29 cellular contexts compared by ENCODE assay signal in the genomic region with DNA sequence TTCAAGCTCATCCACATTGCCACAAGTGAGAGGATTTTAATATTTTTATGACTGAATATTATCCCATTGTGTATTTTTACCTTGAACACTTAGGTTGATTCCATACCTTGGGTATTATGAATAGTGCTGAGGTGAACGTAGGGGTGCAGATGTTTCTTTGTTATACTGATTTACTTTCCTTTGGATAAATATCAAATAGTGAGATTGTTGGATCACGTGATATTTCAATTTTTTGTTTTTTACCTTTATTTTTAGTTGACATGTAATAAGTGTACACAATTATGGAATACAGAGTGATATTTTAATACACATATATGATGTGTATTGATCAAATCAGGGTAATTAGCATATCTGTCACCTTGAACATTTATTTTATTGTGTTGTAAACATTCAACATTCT. TPM values are rescaled to one million over a fixed set of nuclear protein-coding genes. Genes with fewer than 3 reads are reported as not detected.
DNase-seq lines count a peak whose midpoint lies in the region; ATAC-seq, FAIRE-seq and TF ChIP-seq lines count a peak whose summit lies in the region.
"Had no signal": no experiment of that assay in that cellular context is flagged by ENCODE, and none has a peak within 500 bp of the region (broad histone marks: within the 10 kb centered on the region; RNA-seq: fewer than 3 reads in every experiment).

No MANE protein-coding gene starts in this region.

- H3K4me3 ChIP-seq in HepG2 (replicated peaks in 1 of 3; ENCODE audit: insufficient read depth in 1 of 3, low read depth in 2 of 3, low read length in 3 of 3) = no peak overlapping the region
- no peak overlapping the region for H3K4me3 ChIP-seq in right lobe of liver
- no peak overlapping the region for H3K4me3 ChIP-seq in GM12878
- H3K4me3 ChIP-seq in upper lobe of left lung = no peak overlapping the region
- H3K4me3 ChIP-seq: BLaER1 had no signal

- no peak overlapping the region for H3K9ac ChIP-seq in HepG2 (ENCODE audit: insufficient read depth, low read depth, low read length)
- H3K9ac ChIP-seq in GM12878 (ENCODE audit: control insufficient read depth, insufficient read depth, low read length) = no peak overlapping the region
- H3K9ac ChIP-seq: BLaER1 had no signal

- H3K27me3 ChIP-seq in HepG2 (ENCODE audit: control insufficient read depth in 1 of 2, insufficient read depth in 2 of 2, low read length in 2 of 2) (peaks cover 0 to 4% of the 10 kb centered on the region in 2 experiments; a peak in 1 of 5 replicates), right lobe of liver (no peaks in the 10 kb centered on the region), GM12878 (replicated peaks in 1 of 2; ENCODE audit: control insufficient read depth in 2 of 2, insufficient read depth in 2 of 2, low read length in 1 of 2) (no peaks in the 10 kb centered on the region), upper lobe of left lung (no peaks in the 10 kb centered on the region)
- H3K27me3 ChIP-seq: BE2C, BLaER1 had no signal

- H2AFZ ChIP-seq in HepG2 (ENCODE audit: low read length) (no peak overlapping the region), GM12878 (ENCODE audit: control insufficient read depth, low read depth, low read length) (no peak overlapping the region)

- H3K36me3 ChIP-seq in HepG2 (replicated peaks in 1 of 2; ENCODE audit: control insufficient read depth in 1 of 2, insufficient read depth in 2 of 2, low read length in 2 of 2) = no peaks in the 10 kb centered on the region
- no peaks in the 10 kb centered on the region for H3K36me3 ChIP-seq in right lobe of liver
- H3K36me3 ChIP-seq in GM12878 (ENCODE audit: control insufficient read depth in 2 of 2, insufficient read depth in 2 of 2, low read length in 1 of 2) = no peaks in the 10 kb centered on the region
- H3K36me3 ChIP-seq in upper lobe of left lung = no peaks in the 10 kb centered on the region
- H3K36me3 ChIP-seq: BE2C, BLaER1 had no signal

- WGBS in HepG2 (ENCODE audit: low lambda C conversion rate) = 5% methylated on average over 2 of the region's 2 CpGs
- WGBS in right lobe of liver (ENCODE audit: insufficient coverage, low coverage, low lambda C conversion rate, missing lambda C conversion rate) = 53% methylated on average over 2 of the region's 2 CpGs
- 0% methylated on average over 2 of the region's 2 CpGs for WGBS in GM12878 (ENCODE audit: insufficient coverage, insufficient replicate concordance, low lambda C conversion rate, missing lambda C conversion rate)
- WGBS in upper lobe of left lung, 2 donors = 75 to 80% methylated on average over 2 of the region's 2 CpGs

- POLR2A ChIA-PET in HepG2 (lab: Yijun Ruan, JAX) = no interaction called here
- POLR2A ChIA-PET in GM12878 (lab: Charles Lee) = no interaction called here

- no peak for FAIRE-seq in HepG2 (lab: Jason Lieb, UNC)
- no peak for FAIRE-seq in GM12878 (lab: Jason Lieb, UNC)
- FAIRE-seq: GM12891, GM19239 had no signal

- no peak for TF ChIP-seq POLR2A in HepG2 (IDR thresholded peaks at IDR 0.05; ENCODE audit: insufficient read depth in 1 of 2, low read depth in 2 of 2, low read length in 2 of 2)
- TF ChIP-seq POLR2A in right lobe of liver (IDR thresholded peaks at IDR 0.05) = no peak
- no peak for TF ChIP-seq POLR2A in GM12878 (IDR thresholded peaks at IDR 0.05; ENCODE audit: low read depth, low read length)
- no peak for TF ChIP-seq POLR2A in upper lobe of left lung (IDR thresholded peaks at IDR 0.05)

- H4K20me1 ChIP-seq in HepG2 (ENCODE audit: insufficient read depth, low read length) (no peaks in the 10 kb centered on the region), GM12878 (ENCODE audit: control insufficient read depth, insufficient read depth) (no peaks in the 10 kb centered on the region)
- H4K20me1 ChIP-seq: BLaER1 had no signal

- no peak for ATAC-seq in HepG2
- no peak for ATAC-seq in right lobe of liver
- ATAC-seq in GM12878 = no peak
- no peak for ATAC-seq in sciatic nerve
- ATAC-seq in upper lobe of left lung (ENCODE audit: low FRiP score in 2 of 2) = no peak

- intact Hi-C loops in HepG2 (cut with micrococcal nuclease; ENCODE audit: unreplicated experiment) = no loop called here
- intact Hi-C loops in right lobe of liver (cut with DNase I) = no loop called here
- intact Hi-C loops in GM12878 (cut with micrococcal nuclease; ENCODE audit: unreplicated experiment) = no loop called here
- intact Hi-C loops in sciatic nerve (cut with DNase I) = no loop called here

- SMC1A ChIA-PET in GM12878 (lab: Charles Lee; ENCODE audit: uncharacterized antibody, unreplicated experiment) = no interaction called here

- H3K27ac ChIP-seq in HepG2 (ENCODE audit: extremely low read length, insufficient read depth, low read length) = no peak overlapping the region
- H3K27ac ChIP-seq in right lobe of liver = no peak overlapping the region
- H3K27ac ChIP-seq in GM12878 (ENCODE audit: control insufficient read depth, insufficient read depth) = no peak overlapping the region
- H3K27ac ChIP-seq in upper lobe of left lung = no peak overlapping the region
- H3K27ac ChIP-seq: 22Rv1, BLaER1 had no signal

- H3K9me3 ChIP-seq in HepG2 (ENCODE audit: low read length) = 0 out of 2 replicates have a peak, but pooled peaks cover 3% of the 10 kb centered on the region
- no peaks in the 10 kb centered on the region for H3K9me3 ChIP-seq in right lobe of liver
- H3K9me3 ChIP-seq in GM12878 (replicated peaks; ENCODE audit: control insufficient read depth, insufficient read depth, low read length) = no peaks in the 10 kb centered on the region
- peaks cover 0 to 7% (median 0%) of the 10 kb centered on the region in 4 donors for H3K9me3 ChIP-seq in upper lobe of left lung
- H3K9me3 ChIP-seq: BE2C, BLaER1 had no signal

- RAD21 ChIA-PET in GM12878 (lab: Charles Lee; ENCODE audit: unreplicated experiment) = no interaction called here

- TF ChIP-seq EP300 in HepG2 (IDR thresholded peaks at IDR 0.05; ENCODE audit: low read depth in 2 of 2, low read length in 2 of 2) (no peak), HepG2 (CRISPR knock-in tag; IDR thresholded peaks at IDR 0.05; ENCODE audit: borderline replicate concordance) (no peak), GM12878 (IDR thresholded peaks at IDR 0.05; ENCODE audit: borderline replicate concordance in 1 of 2, control insufficient read depth in 1 of 2, low read depth in 2 of 2, low read length in 2 of 2) (no peak), upper lobe of left lung (IDR thresholded peaks at IDR 0.05) (no peak)

- BruUV-seq in HepG2 (replicated peaks; lab: Mats Ljungman, UMichigan) = no TSS peak
- no TSS peak for BruUV-seq in GM12878 (replicated peaks; lab: Mats Ljungman, UMichigan)

- TF ChIP-seq CTCF in HepG2 (CRISPR knock-in tag; IDR thresholded peaks at IDR 0.05) = no peak
- TF ChIP-seq CTCF in right lobe of liver (IDR thresholded peaks at IDR 0.05) = no peak
- no peak for TF ChIP-seq CTCF in GM12878 (IDR thresholded peaks at IDR 0.05 in 2 of 3, conservative IDR thresholded peaks at IDR 0.05 in 1 of 3; ENCODE audit: control insufficient read depth in 2 of 3, extremely low read depth in 1 of 3, insufficient read depth in 1 of 3, low read depth in 3 of 3, low read length in 3 of 3)
- TF ChIP-seq CTCF in upper lobe of left lung (IDR thresholded peaks at IDR 0.05) = no peak

- no peak for TF ChIP-seq RAD21 in HepG2 (CRISPR knock-in tag; IDR thresholded peaks at IDR 0.05)
- no peak for TF ChIP-seq RAD21 in GM12878 (IDR thresholded peaks at IDR 0.05; ENCODE audit: insufficient read depth, low read depth, low read length)

- DNase-seq in HepG2 (ENCODE audit: low spot score) (no peak), right lobe of liver (no peak), GM12878 (ENCODE audit: low read depth, low spot score) (no peak), sciatic nerve (ENCODE audit: low spot score) (no peak), upper lobe of left lung (no peak)
- DNase-seq: ACHN; BE2C; C1 segment of cervical spinal cord; CD4-positive, alpha-beta memory T cell; CD4-positive, CD25-positive, alpha-beta regulatory T cell; CD8-positive, alpha-beta memory T cell; COR-L47; DMS 273 treated with DMSO at 0.1 percent for 48 hours; DMS153; DMS53; DMS79; DND-41; EL; GDM1 had no signal

- CTCF ChIA-PET in HepG2 (lab: Yijun Ruan, JAX; ENCODE audit: low intra/inter-chr PET ratio, low total read pairs) = no interaction called here
- CTCF ChIA-PET in GM12878 (lab: Yijun Ruan, JAX) = no interaction called here

- no peak overlapping the region for H3K4me2 ChIP-seq in HepG2 (ENCODE audit: low read depth, low read length)
- no peak overlapping the region for H3K4me2 ChIP-seq in GM12878 (ENCODE audit: control insufficient read depth, insufficient read depth)
- H3K4me2 ChIP-seq: BLaER1 had no signal

- no peaks in the 10 kb centered on the region for H3K79me2 ChIP-seq in HepG2 (ENCODE audit: insufficient read depth, low read length)
- H3K79me2 ChIP-seq in GM12878 (ENCODE audit: control insufficient read depth, insufficient read depth, low read length) = no peaks in the 10 kb centered on the region

- in situ Hi-C loops in HepG2 (cut with HindIII; ENCODE audit: extremely low pct_ligation_motif_present, low pct_unique_long_range_greater_than_20kb) (no loop called here), GM12878 (cut with MboI) (no loop called here)

- no peaks in the 10 kb centered on the region for H3K4me1 ChIP-seq in HepG2 (ENCODE audit: insufficient read depth, low read length)
- H3K4me1 ChIP-seq in right lobe of liver = no peaks in the 10 kb centered on the region
- H3K4me1 ChIP-seq in GM12878 (ENCODE audit: control insufficient read depth, insufficient read depth, low read length) = no peaks in the 10 kb centered on the region
- no peaks in the 10 kb centered on the region for H3K4me1 ChIP-seq in upper lobe of left lung
- H3K4me1 ChIP-seq: BE2C, BLaER1 had no signal

RNA-seq across cellular contexts. Expression of a gene that starts 8.1 kb away (rescaled TPM):
- total RNA-seq in HepG2 (2016; rRNA removed; fragmentation: Illumina TruSeq; extraction: Trizol) (not detected in 2 replicates), right lobe of liver (not detected), GM12878 (2014; rRNA removed) (not detected in 2 replicates), GM12878 (2014; rRNA removed; fragmentation: Illumina TruSeq; extraction: Trizol) (not detected in 2 replicates), GM12878 (2021) (not detected in 2 replicates), sciatic nerve (not detected), upper lobe of left lung (not detected)
- total RNA-seq in HepG2 (2016; cell fraction: cytosol; rRNA removed; fragmentation: Illumina TruSeq; extraction: Trizol; ENCODE audit: low read depth) = not detected in 2 replicates
- total RNA-seq in HepG2 (2016; cell fraction: insoluble cytoplasmic fraction; rRNA removed; fragmentation: Illumina TruSeq; extraction: Trizol) = not detected in 2 replicates
- not detected in 2 replicates for total RNA-seq in HepG2 (2016; cell fraction: membrane; rRNA removed; fragmentation: Illumina TruSeq; extraction: Trizol)
- 0.25 TPM in 1 of 2 replicates, not detected in the other for total RNA-seq in HepG2 (2016; cell fraction: nucleus; rRNA removed; fragmentation: Illumina TruSeq; extraction: Trizol)
- polyA plus RNA-seq in HepG2 (2011; rRNA removed) (not detected in 2 replicates), GM12878 (2011; rRNA removed) (not detected in 2 replicates), GM12878 (2014; fragmentation: Illumina TruSeq; extraction: Trizol) (not detected in 2 replicates), GM12878 (2014; fragmentation: Nextera tagmentation; extraction: Ambion mirVana) (not detected), GM12878 (2014; rRNA removed) (not detected in 2 replicates), GM12878 (2016; fragmentation: Nextera tagmentation; extraction: Ambion mirVana) (not detected)
- not detected in 2 replicates for polyA plus RNA-seq in HepG2 (2011; cell fraction: cytosol; rRNA removed)
- polyA plus RNA-seq in HepG2 (2011; cell fraction: nucleus; rRNA removed) = 0.09 TPM in 1 of 2 replicates, not detected in the other
- polyA plus RNA-seq in HepG2 (2012) = not detected in 2 replicates
- not detected in 2 replicates for polyA plus RNA-seq in HepG2 (2016; cell fraction: cytosol; fragmentation: Illumina TruSeq; extraction: Trizol; ENCODE audit: low read depth)
- not detected in 2 replicates for polyA plus RNA-seq in HepG2 (2016; cell fraction: insoluble cytoplasmic fraction; fragmentation: Illumina TruSeq; extraction: Trizol; ENCODE audit: low read depth)
- not detected in 2 replicates for polyA plus RNA-seq in HepG2 (2016; cell fraction: membrane; fragmentation: Illumina TruSeq; extraction: Trizol; ENCODE audit: low read depth)
- not detected in 2 replicates for polyA plus RNA-seq in HepG2 (2016; cell fraction: nucleus; fragmentation: Illumina TruSeq; extraction: Trizol; ENCODE audit: insufficient read depth, low read depth)
- 1.3 TPM in 1 of 2 replicates, not detected in the other for polyA minus RNA-seq in HepG2 (2011; rRNA and poly(A)+ RNA removed; ENCODE audit: low replicate concordance)
- not detected in 2 replicates for polyA minus RNA-seq in HepG2 (2011; cell fraction: cytosol; rRNA and poly(A)+ RNA removed)
- polyA minus RNA-seq in HepG2 (2011; cell fraction: nucleus; rRNA and poly(A)+ RNA removed) = 0.26 TPM in 1 of 2 replicates, not detected in the other
- not detected in 2 replicates for total RNA-seq in GM12878 (2013; cell fraction: nucleolus; rRNA removed)
- not detected for polyA plus RNA-seq in GM12878 (2011; ENCODE audit: low read depth)
- polyA plus RNA-seq in GM12878 (2011; cell fraction: cytosol; rRNA removed) = not detected in 2 replicates
- not detected in 2 replicates for polyA plus RNA-seq in GM12878 (2011; cell fraction: nucleus; rRNA removed)
- polyA plus RNA-seq in GM12878 (2012) = not detected in 2 replicates
- polyA minus RNA-seq in GM12878 (2011; rRNA and poly(A)+ RNA removed) = not detected in 2 replicates
- not detected in 2 replicates for polyA minus RNA-seq in GM12878 (2011; cell fraction: cytosol; rRNA and poly(A)+ RNA removed)
- polyA minus RNA-seq in GM12878 (2011; cell fraction: nucleus; rRNA and poly(A)+ RNA removed) = not detected in 2 replicates
- total RNA-seq: A172; A673; CD4-positive, alpha-beta memory T cell; CD4-positive, CD25-positive, alpha-beta regulatory T cell; CD8-positive, alpha-beta memory T cell; Daoy; G401 had no signal
- polyA plus RNA-seq: AG04450; CD14-positive monocyte; CD4-positive, alpha-beta memory T cell; CD4-positive, CD25-positive, alpha-beta regulatory T cell; CD8-positive, alpha-beta memory T cell had no signal

RNA-seq across cellular contexts. Expression of a gene that starts 31.3 kb away (rescaled TPM):
- total RNA-seq in HepG2 (2016; rRNA removed; fragmentation: Illumina TruSeq; extraction: Trizol) (not detected in 2 replicates), right lobe of liver (not detected), GM12878 (2014; rRNA removed) (not detected in 2 replicates), GM12878 (2014; rRNA removed; fragmentation: Illumina TruSeq; extraction: Trizol) (not detected in 2 replicates), GM12878 (2021) (not detected in 2 replicates), sciatic nerve (not detected), upper lobe of left lung (not detected)
- not detected in 2 replicates for total RNA-seq in HepG2 (2016; cell fraction: cytosol; rRNA removed; fragmentation: Illumina TruSeq; extraction: Trizol; ENCODE audit: low read depth)
- not detected in 2 replicates for total RNA-seq in HepG2 (2016; cell fraction: insoluble cytoplasmic fraction; rRNA removed; fragmentation: Illumina TruSeq; extraction: Trizol)
- not detected in 2 replicates for total RNA-seq in HepG2 (2016; cell fraction: membrane; rRNA removed; fragmentation: Illumina TruSeq; extraction: Trizol)
- not detected in 2 replicates for total RNA-seq in HepG2 (2016; cell fraction: nucleus; rRNA removed; fragmentation: Illumina TruSeq; extraction: Trizol)
- polyA plus RNA-seq in HepG2 (2011; rRNA removed) (0.12 and 0.13 TPM in 2 replicates), GM12878 (2011; rRNA removed) (not detected in 2 replicates), GM12878 (2014; fragmentation: Illumina TruSeq; extraction: Trizol) (not detected in 2 replicates), GM12878 (2014; fragmentation: Nextera tagmentation; extraction: Ambion mirVana) (not detected), GM12878 (2014; rRNA removed) (not detected in 2 replicates), GM12878 (2016; fragmentation: Nextera tagmentation; extraction: Ambion mirVana) (not detected)
- 0.06 and 0.09 TPM in 2 replicates for polyA plus RNA-seq in HepG2 (2011; cell fraction: cytosol; rRNA removed)
- polyA plus RNA-seq in HepG2 (2011; cell fraction: nucleus; rRNA removed) = 0.23 and 0.34 TPM in 2 replicates
- not detected in 2 replicates for polyA plus RNA-seq in HepG2 (2012)
- polyA plus RNA-seq in HepG2 (2016; cell fraction: cytosol; fragmentation: Illumina TruSeq; extraction: Trizol; ENCODE audit: low read depth) = 0.10 TPM in 1 of 2 replicates, not detected in the other
- 0.25 TPM in 1 of 2 replicates, not detected in the other for polyA plus RNA-seq in HepG2 (2016; cell fraction: insoluble cytoplasmic fraction; fragmentation: Illumina TruSeq; extraction: Trizol; ENCODE audit: low read depth)
- polyA plus RNA-seq in HepG2 (2016; cell fraction: membrane; fragmentation: Illumina TruSeq; extraction: Trizol; ENCODE audit: low read depth) = not detected in 2 replicates
- polyA plus RNA-seq in HepG2 (2016; cell fraction: nucleus; fragmentation: Illumina TruSeq; extraction: Trizol; ENCODE audit: insufficient read depth, low read depth) = not detected in 2 replicates
- polyA minus RNA-seq in HepG2 (2011; rRNA and poly(A)+ RNA removed; ENCODE audit: low replicate concordance) = 0.48 TPM in 1 of 2 replicates, not detected in the other
- polyA minus RNA-seq in HepG2 (2011; cell fraction: cytosol; rRNA and poly(A)+ RNA removed) = not detected in 2 replicates
- polyA minus RNA-seq in HepG2 (2011; cell fraction: nucleus; rRNA and poly(A)+ RNA removed) = 0.50 TPM in 1 of 2 replicates, not detected in the other
- not detected in 2 replicates for total RNA-seq in GM12878 (2013; cell fraction: nucleolus; rRNA removed)
- polyA plus RNA-seq in GM12878 (2011; ENCODE audit: low read depth) = not detected
- polyA plus RNA-seq in GM12878 (2011; cell fraction: cytosol; rRNA removed) = not detected in 2 replicates
- polyA plus RNA-seq in GM12878 (2011; cell fraction: nucleus; rRNA removed) = not detected in 2 replicates
- polyA plus RNA-seq in GM12878 (2012) = not detected in 2 replicates
- not detected in 2 replicates for polyA minus RNA-seq in GM12878 (2011; rRNA and poly(A)+ RNA removed)
- not detected in 2 replicates for polyA minus RNA-seq in GM12878 (2011; cell fraction: cytosol; rRNA and poly(A)+ RNA removed)
- polyA minus RNA-seq in GM12878 (2011; cell fraction: nucleus; rRNA and poly(A)+ RNA removed) = not detected in 2 replicates
- total RNA-seq: A172; A673; CD4-positive, alpha-beta memory T cell; CD4-positive, CD25-positive, alpha-beta regulatory T cell; CD8-positive, alpha-beta memory T cell; Daoy; G401 had no signal
- polyA plus RNA-seq: CD14-positive monocyte; CD4-positive, alpha-beta memory T cell; CD4-positive, CD25-positive, alpha-beta regulatory T cell; CD8-positive, alpha-beta memory T cell had no signal

RNA-seq across cellular contexts. Expression of a gene that starts 47.5 kb away (rescaled TPM):
- not detected in 2 replicates for total RNA-seq in HepG2 (2016; rRNA removed; fragmentation: Illumina TruSeq; extraction: Trizol)
- total RNA-seq in HepG2 (2016; cell fraction: cytosol; rRNA removed; fragmentation: Illumina TruSeq; extraction: Trizol; ENCODE audit: low read depth) = not detected in 2 replicates
- total RNA-seq in HepG2 (2016; cell fraction: insoluble cytoplasmic fraction; rRNA removed; fragmentation: Illumina TruSeq; extraction: Trizol) = not detected in 2 replicates
- not detected in 2 replicates for total RNA-seq in HepG2 (2016; cell fraction: membrane; rRNA removed; fragmentation: Illumina TruSeq; extraction: Trizol)
- not detected in 2 replicates for total RNA-seq in HepG2 (2016; cell fraction: nucleus; rRNA removed; fragmentation: Illumina TruSeq; extraction: Trizol)
- polyA plus RNA-seq in HepG2 (2011; rRNA removed) = not detected in 2 replicates
- polyA plus RNA-seq in HepG2 (2011; cell fraction: cytosol; rRNA removed) = not detected in 2 replicates
- not detected in 2 replicates for polyA plus RNA-seq in HepG2 (2011; cell fraction: nucleus; rRNA removed)
- polyA plus RNA-seq in HepG2 (2012) = not detected in 2 replicates
- not detected in 2 replicates for polyA plus RNA-seq in HepG2 (2016; cell fraction: cytosol; fragmentation: Illumina TruSeq; extraction: Trizol; ENCODE audit: low read depth)
- polyA plus RNA-seq in HepG2 (2016; cell fraction: insoluble cytoplasmic fraction; fragmentation: Illumina TruSeq; extraction: Trizol; ENCODE audit: low read depth) = not detected in 2 replicates
- not detected in 2 replicates for polyA plus RNA-seq in HepG2 (2016; cell fraction: membrane; fragmentation: Illumina TruSeq; extraction: Trizol; ENCODE audit: low read depth)
- not detected in 2 replicates for polyA plus RNA-seq in HepG2 (2016; cell fraction: nucleus; fragmentation: Illumina TruSeq; extraction: Trizol; ENCODE audit: insufficient read depth, low read depth)
- polyA minus RNA-seq in HepG2 (2011; rRNA and poly(A)+ RNA removed; ENCODE audit: low replicate concordance) = not detected in 2 replicates
- polyA minus RNA-seq in HepG2 (2011; cell fraction: cytosol; rRNA and poly(A)+ RNA removed) = not detected in 2 replicates
- polyA minus RNA-seq in HepG2 (2011; cell fraction: nucleus; rRNA and poly(A)+ RNA removed) = 0.77 TPM in 1 of 2 replicates, not detected in the other
- total RNA-seq in right lobe of liver = not detected
- total RNA-seq in GM12878 (2013; cell fraction: nucleolus; rRNA removed) = 1.1 and 1.4 TPM in 2 replicates
- total RNA-seq in GM12878 (2014; rRNA removed) = not detected in 2 replicates
- not detected in 2 replicates for total RNA-seq in GM12878 (2014; rRNA removed; fragmentation: Illumina TruSeq; extraction: Trizol)
- not detected in 2 replicates for total RNA-seq in GM12878 (2021)
- not detected for polyA plus RNA-seq in GM12878 (2011; ENCODE audit: low read depth)
- not detected in 2 replicates for polyA plus RNA-seq in GM12878 (2011; rRNA removed)
- not detected in 2 replicates for polyA plus RNA-seq in GM12878 (2011; cell fraction: cytosol; rRNA removed)
- 0.07 and 0.19 TPM in 2 replicates for polyA plus RNA-seq in GM12878 (2011; cell fraction: nucleus; rRNA removed)
- not detected in 2 replicates for polyA plus RNA-seq in GM12878 (2012)
- polyA plus RNA-seq in GM12878 (2014; fragmentation: Illumina TruSeq; extraction: Trizol) = not detected in 2 replicates
- not detected for polyA plus RNA-seq in GM12878 (2014; fragmentation: Nextera tagmentation; extraction: Ambion mirVana)
- not detected in 2 replicates for polyA plus RNA-seq in GM12878 (2014; rRNA removed)
- not detected for polyA plus RNA-seq in GM12878 (2016; fragmentation: Nextera tagmentation; extraction: Ambion mirVana)
- polyA minus RNA-seq in GM12878 (2011; rRNA and poly(A)+ RNA removed) = 0.46 and 0.66 TPM in 2 replicates
- polyA minus RNA-seq in GM12878 (2011; cell fraction: cytosol; rRNA and poly(A)+ RNA removed) = not detected in 2 replicates
- 1.3 and 2.1 TPM in 2 replicates for polyA minus RNA-seq in GM12878 (2011; cell fraction: nucleus; rRNA and poly(A)+ RNA removed)
- not detected for total RNA-seq in sciatic nerve
- under 1 TPM in 1 of 6 donors, not detected in 5; 0.61 TPM for total RNA-seq in upper lobe of left lung
- total RNA-seq: A172; A673; CD4-positive, alpha-beta memory T cell; CD4-positive, CD25-positive, alpha-beta regulatory T cell; CD8-positive, alpha-beta memory T cell; Daoy; G401 had no signal
- polyA plus RNA-seq: AG04450; CD14-positive monocyte; CD4-positive, alpha-beta memory T cell; CD4-positive, CD25-positive, alpha-beta regulatory T cell; CD8-positive, alpha-beta memory T cell had no signal

RNA-seq across cellular contexts. Expression of a gene that starts 56.0 kb away (rescaled TPM):
- total RNA-seq in HepG2 (2016; rRNA removed; fragmentation: Illumina TruSeq; extraction: Trizol) = not detected in 2 replicates
- not detected in 2 replicates for total RNA-seq in HepG2 (2016; cell fraction: cytosol; rRNA removed; fragmentation: Illumina TruSeq; extraction: Trizol; ENCODE audit: low read depth)
- total RNA-seq in HepG2 (2016; cell fraction: insoluble cytoplasmic fraction; rRNA removed; fragmentation: Illumina TruSeq; extraction: Trizol) = not detected in 2 replicates
- total RNA-seq in HepG2 (2016; cell fraction: membrane; rRNA removed; fragmentation: Illumina TruSeq; extraction: Trizol) = not detected in 2 replicates
- total RNA-seq in HepG2 (2016; cell fraction: nucleus; rRNA removed; fragmentation: Illumina TruSeq; extraction: Trizol) = not detected in 2 replicates
- polyA plus RNA-seq in HepG2 (2011; rRNA removed) = not detected in 2 replicates
- polyA plus RNA-seq in HepG2 (2011; cell fraction: cytosol; rRNA removed) = not detected in 2 replicates
- not detected in 2 replicates for polyA plus RNA-seq in HepG2 (2011; cell fraction: nucleus; rRNA removed)
- not detected in 2 replicates for polyA plus RNA-seq in HepG2 (2012)
- polyA plus RNA-seq in HepG2 (2016; cell fraction: cytosol; fragmentation: Illumina TruSeq; extraction: Trizol; ENCODE audit: low read depth) = not detected in 2 replicates
- polyA plus RNA-seq in HepG2 (2016; cell fraction: insoluble cytoplasmic fraction; fragmentation: Illumina TruSeq; extraction: Trizol; ENCODE audit: low read depth) = not detected in 2 replicates
- not detected in 2 replicates for polyA plus RNA-seq in HepG2 (2016; cell fraction: membrane; fragmentation: Illumina TruSeq; extraction: Trizol; ENCODE audit: low read depth)
- not detected in 2 replicates for polyA plus RNA-seq in HepG2 (2016; cell fraction: nucleus; fragmentation: Illumina TruSeq; extraction: Trizol; ENCODE audit: insufficient read depth, low read depth)
- polyA minus RNA-seq in HepG2 (2011; rRNA and poly(A)+ RNA removed; ENCODE audit: low replicate concordance) = not detected in 2 replicates
- polyA minus RNA-seq in HepG2 (2011; cell fraction: cytosol; rRNA and poly(A)+ RNA removed) = not detected in 2 replicates
- polyA minus RNA-seq in HepG2 (2011; cell fraction: nucleus; rRNA and poly(A)+ RNA removed) = not detected in 2 replicates
- total RNA-seq in right lobe of liver = not detected
- total RNA-seq in GM12878 (2013; cell fraction: nucleolus; rRNA removed) = not detected in 2 replicates
- not detected in 2 replicates for total RNA-seq in GM12878 (2014; rRNA removed)
- total RNA-seq in GM12878 (2014; rRNA removed; fragmentation: Illumina TruSeq; extraction: Trizol) = not detected in 2 replicates
- total RNA-seq in GM12878 (2021) = not detected in 2 replicates
- polyA plus RNA-seq in GM12878 (2011; ENCODE audit: low read depth) = not detected
- not detected in 2 replicates for polyA plus RNA-seq in GM12878 (2011; rRNA removed)
- not detected in 2 replicates for polyA plus RNA-seq in GM12878 (2011; cell fraction: cytosol; rRNA removed)
- not detected in 2 replicates for polyA plus RNA-seq in GM12878 (2011; cell fraction: nucleus; rRNA removed)
- not detected in 2 replicates for polyA plus RNA-seq in GM12878 (2012)
- not detected in 2 replicates for polyA plus RNA-seq in GM12878 (2014; fragmentation: Illumina TruSeq; extraction: Trizol)
- polyA plus RNA-seq in GM12878 (2014; fragmentation: Nextera tagmentation; extraction: Ambion mirVana) = not detected
- polyA plus RNA-seq in GM12878 (2014; rRNA removed) = not detected in 2 replicates
- polyA plus RNA-seq in GM12878 (2016; fragmentation: Nextera tagmentation; extraction: Ambion mirVana) = not detected
- polyA minus RNA-seq in GM12878 (2011; rRNA and poly(A)+ RNA removed) = 0.59 TPM in 1 of 2 replicates, not detected in the other
- not detected in 2 replicates for polyA minus RNA-seq in GM12878 (2011; cell fraction: cytosol; rRNA and poly(A)+ RNA removed)
- not detected in 2 replicates for polyA minus RNA-seq in GM12878 (2011; cell fraction: nucleus; rRNA and poly(A)+ RNA removed)
- total RNA-seq in sciatic nerve = not detected
- not detected for total RNA-seq in upper lobe of left lung
- total RNA-seq: A172; A673; CD4-positive, alpha-beta memory T cell; CD4-positive, CD25-positive, alpha-beta regulatory T cell; CD8-positive, alpha-beta memory T cell; Daoy; G401 had no signal
- polyA plus RNA-seq: AG04450; CD14-positive monocyte; CD4-positive, alpha-beta memory T cell; CD4-positive, CD25-positive, alpha-beta regulatory T cell; CD8-positive, alpha-beta memory T cell had no signal
